8 cellular contexts compared by ENCODE assay signal in genomic region chr11:316891-317291, GRCh38. TPM values are rescaled to one million over a fixed set of nuclear protein-coding genes. Genes with fewer than 3 reads are reported as not detected.
DNase-seq lines count a peak whose midpoint lies in the region; ATAC-seq and TF ChIP-seq lines count a peak whose summit lies in the region.
"Had no signal": no experiment of that assay in that cellular context is flagged by ENCODE, and none has a peak within 500 bp of the region (broad histone marks: within the 10 kb centered on the region; RNA-seq: fewer than 3 reads in every experiment).

No MANE protein-coding gene starts in this region.

- peaks cover 9% of the 10 kb centered on the region for H3K36me3 Mint-ChIP-seq in HFFc6 (ENCODE audit: low read depth)
- H3K36me3 Mint-ChIP-seq in activated naive CD4-positive, alpha-beta T cell treated with anti-CD3 and anti-CD28 coated beads, Interleukin-2, amount 50 U/mL, for 72 hours, result peaks cover 48 to 55% of the 10 kb centered on the region in 2 donors

- H3K9ac ChIP-seq in iPS-20b (ENCODE audit: low read depth, low read length) (peak overlapping the region; percentile 61; the same call in 1 of the 2 replicates), subcutaneous abdominal adipose tissue (ENCODE audit: low read length in 5 of 5) (peak overlapping the region in 1 of 5 donors; percentile 39)

- H3K36me3 ChIP-seq in iPS-20b (ENCODE audit: insufficient read depth, low read depth, low read length) (0 out of 2 replicates have a peak, but pooled peaks cover 5% of the 10 kb centered on the region), subcutaneous abdominal adipose tissue (ENCODE audit: control insufficient read depth in 5 of 5, insufficient read depth in 5 of 5, low read length in 5 of 5) (peaks cover 0 to 2% (median 0%) of the 10 kb centered on the region in 5 donors)
- H3K36me3 ChIP-seq: prostate gland had no signal

- H3K4me1 Mint-ChIP-seq in HFFc6 (ENCODE audit: low read depth), result peaks cover 46% of the 10 kb centered on the region

- H3K4me3 Mint-ChIP-seq in HFFc6, result peak overlapping the region; percentile 51

- H3K27me3 Mint-ChIP-seq in HFFc6 (ENCODE audit: insufficient read depth), result peaks cover 11% of the 10 kb centered on the region

- H3K9me3 Mint-ChIP-seq in HFFc6, result no peaks in the 10 kb centered on the region
- H3K9me3 Mint-ChIP-seq in activated naive CD4-positive, alpha-beta T cell treated with anti-CD3 and anti-CD28 coated beads, Interleukin-2, amount 50 U/mL, for 72 hours, result no peaks in the 10 kb centered on the region

- H3K4me3 ChIP-seq in iPS-20b (ENCODE audit: low read length) (peak overlapping the region; percentile 91), subcutaneous abdominal adipose tissue (ENCODE audit: low read depth in 1 of 5, low read length in 5 of 5) (peak overlapping the region in 3 of 5 donors; percentile 63 to 87 (median 68))

- DNase-seq in HFFc6, result no peak
- DNase-seq in activated naive CD4-positive, alpha-beta T cell treated with anti-CD3 and anti-CD28 coated beads, Interleukin-2, amount 50 U/mL, for 72 hours (ENCODE audit: low spot score in 2 of 2), result no peak

- ATAC-seq in activated naive CD4-positive, alpha-beta T cell treated with anti-CD3 and anti-CD28 coated beads, Interleukin-2, amount 50 U/mL, for 72 hours, result no peak
- ATAC-seq in GM19035 (IDR thresholded peaks at IDR 0.05; ENCODE audit: unreplicated experiment), result no peak
- no peak for ATAC-seq in HG03571 (IDR thresholded peaks at IDR 0.05; ENCODE audit: unreplicated experiment)
- no peak for ATAC-seq in HG02852 (IDR thresholded peaks at IDR 0.05; ENCODE audit: unreplicated experiment)

- H3K4me1 ChIP-seq in iPS-20b (ENCODE audit: insufficient read depth, low read length), result peaks cover 38% of the 10 kb centered on the region
- H3K4me1 ChIP-seq in subcutaneous abdominal adipose tissue (ENCODE audit: control insufficient read depth in 5 of 5, insufficient read depth in 5 of 5, low read length in 5 of 5), result peaks cover 0 to 63% (median 48%) of the 10 kb centered on the region in 5 donors

- H3K27ac ChIP-seq in iPS-20b (ENCODE audit: low read length) (no peak overlapping the region), subcutaneous abdominal adipose tissue (ENCODE audit: low read depth, low read length) (peak overlapping the region; percentile 67)

- H3K27ac Mint-ChIP-seq in HFFc6, result peak overlapping the region; percentile 38; the same call in 1 of the 2 replicates
- H3K27ac Mint-ChIP-seq in activated naive CD4-positive, alpha-beta T cell treated with anti-CD3 and anti-CD28 coated beads, Interleukin-2, amount 50 U/mL, for 72 hours, result peak overlapping the region; percentile 92 to 99

- no peaks in the 10 kb centered on the region for H3K9me3 ChIP-seq in iPS-20b (ENCODE audit: insufficient read depth, low read depth, low read length)
- H3K9me3 ChIP-seq in subcutaneous abdominal adipose tissue (ENCODE audit: control insufficient read depth in 5 of 5, low read length in 5 of 5), result no peaks in the 10 kb centered on the region
- H3K9me3 ChIP-seq: prostate gland had no signal

- TF ChIP-seq CTCF in HFFc6 (IDR thresholded peaks at IDR 0.05), result no peak

- H3K27me3 ChIP-seq in iPS-20b (ENCODE audit: insufficient read depth, low read length) (peaks cover 35% of the 10 kb centered on the region), subcutaneous abdominal adipose tissue (ENCODE audit: control insufficient read depth in 5 of 5, insufficient read depth in 4 of 5, low read length in 5 of 5) (peaks cover 0 to 27% (median 7%) of the 10 kb centered on the region in 5 donors)

RNA-seq across cellular contexts. Expression of gene IFITM1, which starts 3.1 kb away (rescaled TPM):
- 10 to 100 TPM; 23.5 to 36.1 (median 30.0) TPM for total RNA-seq in HFFc6 (2021; fragmentation: NEBNext Ultra II Directional; extraction: Animal tissue kit (Norgen Biotek cat#: 25700))
- total RNA-seq in activated naive CD4-positive, alpha-beta T cell treated with anti-CD3 and anti-CD28 coated beads, Interleukin-2, amount 50 U/mL, for 72 hours, result 100 to 1,000 TPM in 1 of 2 donors, 10 to 100 TPM in 1; 91.3 to 436 TPM

RNA-seq across cellular contexts. Expression of gene IFITM3, which starts 3.8 kb away (rescaled TPM):
- 100 to 1,000 TPM; 399 to 531 (median 452) TPM for total RNA-seq in HFFc6 (2021; fragmentation: NEBNext Ultra II Directional; extraction: Animal tissue kit (Norgen Biotek cat#: 25700))
- total RNA-seq in activated naive CD4-positive, alpha-beta T cell treated with anti-CD3 and anti-CD28 coated beads, Interleukin-2, amount 50 U/mL, for 72 hours, result 100 to 1,000 TPM in 1 of 2 donors, 10 to 100 TPM in 1; 51.8 to 139 TPM

RNA-seq across cellular contexts. Expression of gene IFITM2, which starts 9.3 kb away (rescaled TPM):
- 100 to 1,000 TPM; 257 to 325 (median 291) TPM for total RNA-seq in HFFc6 (2021; fragmentation: NEBNext Ultra II Directional; extraction: Animal tissue kit (Norgen Biotek cat#: 25700))
- 100 to 1,000 TPM; 385 to 785 TPM for total RNA-seq in activated naive CD4-positive, alpha-beta T cell treated with anti-CD3 and anti-CD28 coated beads, Interleukin-2, amount 50 U/mL, for 72 hours

RNA-seq across cellular contexts. Expression of gene IFITM5, which starts 17.6 kb away (rescaled TPM):
- total RNA-seq in HFFc6 (2021; fragmentation: NEBNext Ultra II Directional; extraction: Animal tissue kit (Norgen Biotek cat#: 25700)), result not detected
- not detected for total RNA-seq in activated naive CD4-positive, alpha-beta T cell treated with anti-CD3 and anti-CD28 coated beads, Interleukin-2, amount 50 U/mL, for 72 hours
- total RNA-seq: prostate gland had no signal

RNA-seq across cellular contexts. Expression of gene PGGHG, which starts 28.0 kb away (rescaled TPM):
- total RNA-seq in HFFc6 (2021; fragmentation: NEBNext Ultra II Directional; extraction: Animal tissue kit (Norgen Biotek cat#: 25700)), result 10 to 100 TPM in 4 of 6 experiments, 1 to 10 TPM in 2; 9.7 to 12.2 (median 11.4) TPM
- 100 to 1,000 TPM in 1 of 2 donors, 10 to 100 TPM in 1; 97.8 to 695 TPM for total RNA-seq in activated naive CD4-positive, alpha-beta T cell treated with anti-CD3 and anti-CD28 coated beads, Interleukin-2, amount 50 U/mL, for 72 hours
